Comparison of ENCODE assay signal across 2 cellular contexts in genomic region chr12:56361487-56362129, GRCh38.
TF ChIP-seq lines count a peak whose summit lies in the region.

No MANE protein-coding gene starts in this region.

TF ChIP-seq in IMR-90, 13 proteins besides CTCF, POLR2A, EP300 and RAD21:
- no peak for TF ChIP-seq FOS (IDR thresholded peaks at IDR 0.05; ENCODE audit: low read depth, low read length)
- no peak for TF ChIP-seq RCOR1 (IDR thresholded peaks at IDR 0.05; ENCODE audit: insufficient replicate concordance, low read length)
- no peak for TF ChIP-seq RFX5 (IDR thresholded peaks at IDR 0.05; ENCODE audit: low read depth, low read length)
- no peak for TF ChIP-seq ELK1 (IDR thresholded peaks at IDR 0.05; ENCODE audit: borderline replicate concordance, low read depth, low read length)
- TF ChIP-seq MAZ (IDR thresholded peaks at IDR 0.05; ENCODE audit: borderline replicate concordance, low read depth, low read length): no peak
- TF ChIP-seq MAFK (IDR thresholded peaks at IDR 0.05; ENCODE audit: low read depth, low read length): no peak
- TF ChIP-seq CHD1 (IDR thresholded peaks at IDR 0.05; ENCODE audit: low read depth, low read length): no peak
- no peak for TF ChIP-seq USF2 (IDR thresholded peaks at IDR 0.05; ENCODE audit: low read depth, low read length)
- no peak for TF ChIP-seq NFE2L2 (IDR thresholded peaks at IDR 0.05; ENCODE audit: low read depth, low read length)
- TF ChIP-seq CEBPB (IDR thresholded peaks at IDR 0.05; ENCODE audit: low read depth, low read length): no peak
- no peak for TF ChIP-seq BHLHE40 (IDR thresholded peaks at IDR 0.05; ENCODE audit: low read depth, low read length)

TF ChIP-seq in GM12878, 131 proteins besides CTCF, POLR2A, EP300 and RAD21:
- no peak for TF ChIP-seq BCL11A (IDR thresholded peaks at IDR 0.05; ENCODE audit: low read depth, low read length)
- no peak for TF ChIP-seq CHD2 (IDR thresholded peaks at IDR 0.05; ENCODE audit: borderline replicate concordance, low read depth, low read length)
- no peak for TF ChIP-seq ATF3 (IDR thresholded peaks at IDR 0.05; ENCODE audit: borderline replicate concordance, extremely low read depth, low read depth, low read length)
- TF ChIP-seq CHD4 (IDR thresholded peaks at IDR 0.05): no peak
- no peak for TF ChIP-seq PRDM15 (CRISPR knock-in tag; IDR thresholded peaks at IDR 0.05)
- no peak for TF ChIP-seq IKZF2 (IDR thresholded peaks at IDR 0.05)
- TF ChIP-seq EED (IDR thresholded peaks at IDR 0.05; ENCODE audit: low read depth): no peak
- no peak for TF ChIP-seq NFXL1 (IDR thresholded peaks at IDR 0.05; ENCODE audit: borderline replicate concordance)
- no peak for TF ChIP-seq WRNIP1 (IDR thresholded peaks at IDR 0.05; ENCODE audit: borderline replicate concordance, low read depth, low read length)
- TF ChIP-seq ELK1 (IDR thresholded peaks at IDR 0.05; ENCODE audit: low read depth, low read length): no peak
- no peak for TF ChIP-seq MTA3 (IDR thresholded peaks at IDR 0.05; ENCODE audit: borderline replicate concordance, low read length)
- TF ChIP-seq SUZ12 (IDR thresholded peaks at IDR 0.05; ENCODE audit: unreplicated experiment): no peak
- no peak for TF ChIP-seq ATF2 (IDR thresholded peaks at IDR 0.05; ENCODE audit: low read length)
- TF ChIP-seq REST (IDR thresholded peaks at IDR 0.05; ENCODE audit: low read depth, low read length): no peak
- TF ChIP-seq ZBTB40 (IDR thresholded peaks at IDR 0.05; ENCODE audit: borderline replicate concordance): no peak
- TF ChIP-seq RELA (IDR thresholded peaks at IDR 0.05; ENCODE audit: borderline replicate concordance, partially characterized antibody): no peak
- TF ChIP-seq ESRRA (IDR thresholded peaks at IDR 0.05; ENCODE audit: low read length): no peak
- TF ChIP-seq RCOR1 (conservative IDR thresholded peaks at IDR 0.05; ENCODE audit: low read depth, low read length): no peak
- TF ChIP-seq USF1 (IDR thresholded peaks at IDR 0.05; ENCODE audit: borderline replicate concordance, extremely low read length, insufficient read depth, low read depth, low read length): no peak
